In the genomic region with DNA sequence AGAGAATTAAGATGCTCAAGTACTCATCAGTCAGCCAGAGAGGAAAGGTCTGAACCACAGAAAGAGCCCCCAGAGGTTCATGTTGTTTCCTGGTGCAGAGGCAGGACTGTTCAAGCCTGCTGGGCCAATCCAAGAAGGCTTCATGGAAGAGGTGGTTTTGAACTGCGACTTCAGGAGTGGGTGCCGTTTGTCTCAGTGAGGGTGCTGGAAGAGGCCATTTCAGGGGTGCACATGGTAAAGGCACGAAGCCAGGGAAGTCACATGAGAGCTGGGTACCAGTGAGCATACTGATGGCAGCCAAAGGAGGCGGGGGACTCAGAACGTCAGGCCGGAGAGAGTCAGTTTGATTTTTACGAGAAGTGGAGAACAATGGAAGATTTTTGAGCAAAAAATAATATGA, we compare ENCODE assay signal across 25 cellular contexts. TPM values are rescaled to one million over a fixed set of nuclear protein-coding genes. Genes with fewer than 3 reads are reported as not detected.
DNase-seq lines count a peak whose midpoint lies in the region; ATAC-seq and TF ChIP-seq lines count a peak whose summit lies in the region.
"Had no signal": no experiment of that assay in that cellular context is flagged by ENCODE, and none has a peak within 500 bp of the region (broad histone marks: within the 10 kb centered on the region; RNA-seq: fewer than 3 reads in every experiment).

No MANE protein-coding gene starts in this region.

- no peak overlapping the region for H3K4ac ChIP-seq in H9 (ENCODE audit: low read depth, low read length)

- intact Hi-C loops in esophagus muscularis mucosa (cut with DNase I) (no loop called here), ovary (cut with DNase I) (loop anchor here in 1 of 4 donors (10.0 kb wide), 2 partner anchors 48 to 138 kb away; no protein-coding TSS in a partner anchor)

- H3K27me3 Mint-ChIP-seq in H9 (ENCODE audit: low read depth) = peaks cover 6% of the 10 kb centered on the region
- H3K27me3 Mint-ChIP-seq: activated CD4-positive, alpha-beta memory T cell treated with anti-CD3 and anti-CD28 coated beads, Interleukin-2, amount 10 ng/mL, durations not matched to agents 7 days and 5 days; naive thymus-derived CD4-positive, alpha-beta T cell; T-helper 17 cell had no signal

- no peak overlapping the region for H4K8ac ChIP-seq in H9 (replicated peaks; ENCODE audit: insufficient read length, low read depth, low read length)

- DNase-seq in H9 (no peak), esophagus muscularis mucosa (ENCODE audit: extremely low spot score) (no peak), ovary (peak in 1 of 5 donors; percentile 45), tibial nerve (ENCODE audit: low spot score in 2 of 2) (no peak), cerebellar cortex (ENCODE audit: low spot score) (no peak), left lobe of liver (ENCODE audit: low spot score) (no peak)
- DNase-seq: activated CD4-positive, alpha-beta memory T cell treated with anti-CD3 and anti-CD28 coated beads, Interleukin-2, amount 10 ng/mL, durations not matched to agents 7 days and 5 days; activated CD8-positive, alpha-beta memory T cell treated with anti-CD3 and anti-CD28 coated beads, Interleukin-2, amount 50 U/mL, for 4 hours; activated naive CD4-positive, alpha-beta T cell treated with anti-CD3 and anti-CD28 coated beads for 36 hours; body of pancreas; Caco-2; DMS79; naive thymus-derived CD4-positive, alpha-beta T cell; NCI-H1417 treated with DMSO at 0.1 percent for 48 hours; NCI-H2029 treated with DMSO at 0.1 percent for 48 hours; NCI-H2227 treated with DMSO at 0.1 percent for 48 hours; NCI-H526; PC-9; stimulated activated naive CD4-positive, alpha-beta T cell treated with Interleukin-2 at 50 U/mL for 16 hours; T-helper 17 cell had no signal

- H3K18ac ChIP-seq in H9 (ENCODE audit: insufficient read length, low read depth, low read length) = no peak overlapping the region

- H3K27ac Mint-ChIP-seq in H9 = no peak overlapping the region
- H3K27ac Mint-ChIP-seq: activated CD4-positive, alpha-beta memory T cell treated with anti-CD3 and anti-CD28 coated beads, Interleukin-2, amount 10 ng/mL, durations not matched to agents 7 days and 5 days; activated naive CD4-positive, alpha-beta T cell treated with anti-CD3 and anti-CD28 coated beads for 36 hours; naive thymus-derived CD4-positive, alpha-beta T cell; T-helper 17 cell had no signal

- no peak overlapping the region for H3K56ac ChIP-seq in H9 (ENCODE audit: insufficient read length, low read depth, low read length)

- no peaks in the 10 kb centered on the region for H3K79me2 ChIP-seq in H9 (ENCODE audit: insufficient read depth, low read length)

- H3K9me3 ChIP-seq in H9 (ENCODE audit: control insufficient read depth, low read depth, low read length) (no peaks in the 10 kb centered on the region), esophagus muscularis mucosa (no peaks in the 10 kb centered on the region), ovary (no peaks in the 10 kb centered on the region), tibial nerve (no peaks in the 10 kb centered on the region)
- H3K9me3 ChIP-seq: adrenal gland, body of pancreas, Caco-2 had no signal

- H4K20me1 ChIP-seq in H9 (ENCODE audit: control insufficient read depth, insufficient read depth, insufficient read length) = no peaks in the 10 kb centered on the region

- H4K5ac ChIP-seq in H9 (ENCODE audit: insufficient read length, low read depth, low read length) = no peak overlapping the region

- no peak for ATAC-seq in left lobe of liver
- no peak for ATAC-seq in GM21529 (IDR thresholded peaks at IDR 0.05; ENCODE audit: unreplicated experiment)
- ATAC-seq: activated CD4-positive, CD25-positive, alpha-beta regulatory T cell treated with anti-CD3 and anti-CD28 coated beads, Interleukin-2, amount 50 U/mL, for 24 hours; body of pancreas; naive thymus-derived CD4-positive, alpha-beta T cell; T-helper 17 cell had no signal

- H3K27me3 ChIP-seq in H9 (ENCODE audit: insufficient read depth, low read length) (no peaks in the 10 kb centered on the region), esophagus muscularis mucosa (peaks cover 6 to 19% (median 10%) of the 10 kb centered on the region in 4 donors), ovary (no peaks in the 10 kb centered on the region), tibial nerve (no peaks in the 10 kb centered on the region)

- H3K36me3 ChIP-seq in esophagus muscularis mucosa (no peaks in the 10 kb centered on the region), ovary (no peaks in the 10 kb centered on the region), tibial nerve (no peaks in the 10 kb centered on the region)
- H3K36me3 ChIP-seq: adrenal gland had no signal

- TF ChIP-seq EP300 in esophagus muscularis mucosa (IDR thresholded peaks at IDR 0.05) = no peak
- no peak for TF ChIP-seq EP300 in ovary (IDR thresholded peaks at IDR 0.05)
- TF ChIP-seq EP300 in tibial nerve (IDR thresholded peaks at IDR 0.05) = no peak

- no peaks in the 10 kb centered on the region for H3K4me1 ChIP-seq in H9 (ENCODE audit: insufficient read depth, low read length)
- H3K4me1 ChIP-seq in esophagus muscularis mucosa = peaks cover 25 to 48% (median 42%) of the 10 kb centered on the region in 4 donors
- peaks cover 10% of the 10 kb centered on the region for H3K4me1 ChIP-seq in ovary (ENCODE audit: insufficient read depth)
- peaks cover 0 to 43% (median 17%) of the 10 kb centered on the region in 4 donors for H3K4me1 ChIP-seq in tibial nerve

- peak overlapping the region; percentile 26 for H2BK20ac ChIP-seq in H9 (ENCODE audit: low read depth, low read length, poor library complexity, severe bottlenecking)

- no peaks in the 10 kb centered on the region; a peak in 1 of 5 replicates for H3K9me3 Mint-ChIP-seq in H9
- H3K9me3 Mint-ChIP-seq: activated CD4-positive, alpha-beta memory T cell treated with anti-CD3 and anti-CD28 coated beads, Interleukin-2, amount 10 ng/mL, durations not matched to agents 7 days and 5 days; activated naive CD4-positive, alpha-beta T cell treated with anti-CD3 and anti-CD28 coated beads for 36 hours; CD14-positive monocyte; naive thymus-derived CD4-positive, alpha-beta T cell had no signal

- no peak overlapping the region for H3K4me3 Mint-ChIP-seq in H9
- H3K4me3 Mint-ChIP-seq: activated CD4-positive, alpha-beta memory T cell treated with anti-CD3 and anti-CD28 coated beads, Interleukin-2, amount 10 ng/mL, durations not matched to agents 7 days and 5 days; activated naive CD4-positive, alpha-beta T cell treated with anti-CD3 and anti-CD28 coated beads for 36 hours; CD14-positive monocyte; naive thymus-derived CD4-positive, alpha-beta T cell; T-helper 17 cell had no signal

- no peaks in the 10 kb centered on the region for H3K36me3 Mint-ChIP-seq in H9 (ENCODE audit: insufficient read depth in 1 of 3, low read depth in 3 of 3)
- H3K36me3 Mint-ChIP-seq: naive thymus-derived CD4-positive, alpha-beta T cell had no signal

- peaks cover 4% of the 10 kb centered on the region for H3K23me2 ChIP-seq in H9 (ENCODE audit: insufficient read length, low read depth, low read length, poor library complexity, severe bottlenecking)

- TF ChIP-seq CTCF in H9 (conservative IDR thresholded peaks at IDR 0.05) (no peak), esophagus muscularis mucosa (IDR thresholded peaks at IDR 0.05) (no peak), ovary (IDR thresholded peaks at IDR 0.05) (no peak), tibial nerve (IDR thresholded peaks at IDR 0.05) (no peak)

- H2AFZ ChIP-seq in H9 (ENCODE audit: low read length) = no peak overlapping the region
- H2AFZ ChIP-seq: PC-9 had no signal

- peaks cover 20 to 26% of the 10 kb centered on the region in 2 experiments for H3K4me1 Mint-ChIP-seq in H9

- H2BK120ac ChIP-seq in H9 (ENCODE audit: low read depth, low read length, poor library complexity, severe bottlenecking) = no peak overlapping the region

- no peak overlapping the region for H2AK5ac ChIP-seq in H9 (ENCODE audit: insufficient read length, low read length)

- H2BK15ac ChIP-seq in H9 (ENCODE audit: low read depth, low read length) = no peak overlapping the region

- H3K14ac ChIP-seq in H9 (ENCODE audit: insufficient read depth, low read length) = no peak overlapping the region

- no peaks in the 10 kb centered on the region for H3K79me1 ChIP-seq in H9 (ENCODE audit: insufficient read depth, low read depth, low read length, poor library complexity, severe bottlenecking)

- no peak overlapping the region for H3T11ph ChIP-seq in H9 (ENCODE audit: low read length)

- H3K9ac ChIP-seq in H9 (ENCODE audit: extremely low read depth, insufficient read length, low read length) = no peak overlapping the region

- no peak overlapping the region for H3K23ac ChIP-seq in H9 (ENCODE audit: insufficient read length, low read depth, low read length)

- H3K27ac ChIP-seq in H9 (ENCODE audit: insufficient read length, low read depth, low read length) (no peak overlapping the region), esophagus muscularis mucosa (replicated peaks in 1 of 4) (peak overlapping the region; percentile 38 to 63 (median 52)), ovary (peak overlapping the region; percentile 66 to 88), tibial nerve (peak overlapping the region in 3 of 4 donors; percentile 46 to 76 (median 74))
- H3K27ac ChIP-seq: adrenal gland, body of pancreas, PC-9 had no signal

- H4K91ac ChIP-seq in H9 (ENCODE audit: insufficient read length, low read depth, low read length) = no peak overlapping the region

- H2BK12ac ChIP-seq in H9 (ENCODE audit: insufficient read length, low read depth, low read length) = no peak overlapping the region

- WGBS in H9 (ENCODE audit: extremely low coverage, insufficient read length, low lambda C conversion rate) = no CpG with 5 or more reads among the region's 7 CpGs
- 81% methylated on average over 7 of the region's 7 CpGs for WGBS in esophagus muscularis mucosa
- 80 to 86% (median 84%) methylated on average over 7 of the region's 7 CpGs for WGBS in ovary, 3 donors
- WGBS in tibial nerve, 2 donors = 76 to 85% methylated on average over 7 of the region's 7 CpGs

- H3K4me3 ChIP-seq in esophagus muscularis mucosa = no peak overlapping the region
- H3K4me3 ChIP-seq in ovary = no peak overlapping the region
- H3K4me3 ChIP-seq in tibial nerve = no peak overlapping the region
- H3K4me3 ChIP-seq: adrenal gland, body of pancreas, PC-9, skin epidermis had no signal

- H3K4me2 ChIP-seq in H9 (ENCODE audit: insufficient read depth, insufficient read length, low read length) = no peak overlapping the region
- H3K4me2 ChIP-seq: PC-9 had no signal

- TF ChIP-seq POLR2A in esophagus muscularis mucosa (IDR thresholded peaks at IDR 0.05; ENCODE audit: low read depth) (no peak), ovary (IDR thresholded peaks at IDR 0.05) (no peak), tibial nerve (IDR thresholded peaks at IDR 0.05) (no peak)

- no peak overlapping the region for H2BK5ac ChIP-seq in H9 (ENCODE audit: insufficient read length, low read length)

RNA-seq across cellular contexts. Expression of gene EMILIN2, which starts 55.5 kb away (rescaled TPM):
- total RNA-seq in H9 (2021) = 20.0 and 21.3 TPM in 2 replicates
- total RNA-seq in esophagus muscularis mucosa = 10 to 100 TPM; 10.8 to 24.2 (median 16.7) TPM
- 10 to 100 TPM; 32.6 to 40.4 (median 34.3) TPM for total RNA-seq in ovary
- polyA plus RNA-seq in ovary = 10 to 100 TPM; 16.5 to 17.1 TPM
- total RNA-seq in tibial nerve = 10 to 100 TPM; 29.1 to 70.8 (median 36.3) TPM
- total RNA-seq in left lobe of liver = 0.53 TPM
